Comparison of ENCODE assay signal across 1 cellular context in genomic region chr3:4225005-4225471, GRCh38.
TF ChIP-seq lines count a peak whose summit lies in the region.

No MANE protein-coding gene starts in this region.

TF ChIP-seq in K562, 482 proteins besides CTCF, POLR2A, EP300 and RAD21 (continued from another document and continues in another):
- no peak for TF ChIP-seq ZHX1 (conservative IDR thresholded peaks at IDR 0.05; ENCODE audit: low read length)
- 0 out of 2 replicates have a peak, but pooled peaks have one; percentile 52 for TF ChIP-seq BACH1 (tag; IDR thresholded peaks at IDR 0.05)
- TF ChIP-seq ZNF134 (CRISPR knock-in tag; conservative IDR thresholded peaks at IDR 0.05): no peak
- peak; percentile 11; the same call in 1 of the 2 replicates for TF ChIP-seq VEZF1 (CRISPR knock-in tag; IDR thresholded peaks at IDR 0.05)
- TF ChIP-seq ZNF707 (CRISPR knock-in tag; conservative IDR thresholded peaks at IDR 0.05): no peak
- no peak for TF ChIP-seq LCOR (CRISPR knock-in tag; IDR thresholded peaks at IDR 0.05)
- peak; percentile 96 for TF ChIP-seq CTBP1 (IDR thresholded peaks at IDR 0.05; ENCODE audit: borderline replicate concordance)
- TF ChIP-seq SNRNP70 (optimal IDR thresholded peaks at IDR 0.05; ENCODE audit: low read depth, low read length): no peak
- TF ChIP-seq PBX2 (CRISPR knock-in tag; IDR thresholded peaks at IDR 0.05; ENCODE audit: low read depth): no peak
- TF ChIP-seq PBX2 (tag; conservative IDR thresholded peaks at IDR 0.05; ENCODE audit: low read depth): peak; percentile 74
- TF ChIP-seq KDM5B (IDR thresholded peaks at IDR 0.05; ENCODE audit: insufficient replicate concordance, low read depth, low read length): no peak
- no peak for TF ChIP-seq KAT2B (IDR thresholded peaks at IDR 0.05; ENCODE audit: low read depth, low read length)
- peak; percentile 97 for TF ChIP-seq CBFA2T3 (IDR thresholded peaks at IDR 0.05)
- no peak for TF ChIP-seq ARID2 (IDR thresholded peaks at IDR 0.05)
- no peak for TF ChIP-seq ELF4 (CRISPR knock-in tag; IDR thresholded peaks at IDR 0.05)
- TF ChIP-seq PYGO2 (tag; IDR thresholded peaks at IDR 0.05): no peak
- TF ChIP-seq DACH1 (IDR thresholded peaks at IDR 0.05; ENCODE audit: partially characterized antibody): no peak
- no peak for TF ChIP-seq ZBTB1 (CRISPR knock-in tag; IDR thresholded peaks at IDR 0.05; ENCODE audit: borderline replicate concordance, low read depth)
- no peak for TF ChIP-seq ETS2 (tag; IDR thresholded peaks at IDR 0.05; ENCODE audit: borderline replicate concordance, poor library complexity, severe bottlenecking)
- peak; percentile 37; the same call in 1 of the 2 replicates for TF ChIP-seq MAFK (IDR thresholded peaks at IDR 0.05; ENCODE audit: low read length)
- peak in 1 of 2 experiments; percentile 55; a peak in 1 of 4 replicates for TF ChIP-seq ARNT (IDR thresholded peaks at IDR 0.05)
- peak; percentile 95 for TF ChIP-seq MTA2 (IDR thresholded peaks at IDR 0.05; ENCODE audit: low read depth)
- TF ChIP-seq SREBF1 (IDR thresholded peaks at IDR 0.05; ENCODE audit: borderline replicate concordance, low read depth, low read length): no peak
- no peak for TF ChIP-seq OTX1 (CRISPR knock-in tag; IDR thresholded peaks at IDR 0.05)
- TF ChIP-seq HDAC3 (IDR thresholded peaks at IDR 0.05; ENCODE audit: borderline replicate concordance, partially characterized antibody): peak; percentile 65
- TF ChIP-seq CREM (IDR thresholded peaks at IDR 0.05; ENCODE audit: low read depth): peak; percentile 37; the same call in 1 of the 2 replicates
- TF ChIP-seq SRF (CRISPR knock-in tag; IDR thresholded peaks at IDR 0.05): no peak; a peak in 1 of 4 replicates
- no peak for TF ChIP-seq ZNF398 (CRISPR knock-in tag; IDR thresholded peaks at IDR 0.05)
- TF ChIP-seq, protein P1, sequence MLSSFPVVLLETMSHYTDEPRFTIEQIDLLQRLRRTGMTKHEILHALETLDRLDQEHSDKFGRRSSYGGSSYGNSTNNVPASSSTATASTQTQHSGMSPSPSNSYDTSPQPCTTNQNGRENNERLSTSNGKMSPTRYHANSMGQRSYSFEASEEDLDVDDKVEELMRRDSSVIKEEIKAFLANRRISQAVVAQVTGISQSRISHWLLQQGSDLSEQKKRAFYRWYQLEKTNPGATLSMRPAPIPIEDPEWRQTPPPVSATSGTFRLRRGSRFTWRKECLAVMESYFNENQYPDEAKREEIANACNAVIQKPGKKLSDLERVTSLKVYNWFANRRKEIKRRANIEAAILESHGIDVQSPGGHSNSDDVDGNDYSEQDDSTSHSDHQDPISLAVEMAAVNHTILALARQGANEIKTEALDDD (IDR thresholded peaks at IDR 0.05): peak; percentile 84
- TF ChIP-seq ATF7 (IDR thresholded peaks at IDR 0.05): peak; percentile 32; the same call in 1 of the 2 replicates
- TF ChIP-seq RCOR1 (IDR thresholded peaks at IDR 0.05; ENCODE audit: borderline replicate concordance in 1 of 2, low read depth in 2 of 2, low read length in 2 of 2): peak in 1 of 2 experiments; percentile 94; a peak in 3 of 4 replicates
- TF ChIP-seq POLR2H (tag; IDR thresholded peaks at IDR 0.05; ENCODE audit: low read depth): no peak
- peak; percentile 48 for TF ChIP-seq CXXC5 (CRISPR knock-in tag; IDR thresholded peaks at IDR 0.05)
- TF ChIP-seq ZFP36 (IDR thresholded peaks at IDR 0.05; ENCODE audit: low read depth, low read length, partially characterized antibody): peak; percentile 55
- peak; percentile 63; the same call in 1 of the 2 replicates for TF ChIP-seq CREB1 (IDR thresholded peaks at IDR 0.05)
- no peak for TF ChIP-seq CREB1 (CRISPR knock-in tag; IDR thresholded peaks at IDR 0.05)
- TF ChIP-seq KDM4B (IDR thresholded peaks at IDR 0.05; ENCODE audit: borderline replicate concordance in 2 of 2, low read depth in 1 of 2): no peak
- peak; percentile 80 for TF ChIP-seq ZNF644 (tag; IDR thresholded peaks at IDR 0.05; ENCODE audit: low read depth)
- TF ChIP-seq RREB1 (CRISPR knock-in tag; IDR thresholded peaks at IDR 0.05): no peak; the same call in 1 of the 2 replicates
- TF ChIP-seq EGR1 (conservative IDR thresholded peaks at IDR 0.05): peak; percentile 67
- TF ChIP-seq NKRF (IDR thresholded peaks at IDR 0.05; ENCODE audit: borderline replicate concordance): no peak
- TF ChIP-seq ZFP30 (CRISPR knock-in tag; IDR thresholded peaks at IDR 0.05; ENCODE audit: borderline replicate concordance): no peak
- peak; percentile 98 for TF ChIP-seq SMARCA4 (IDR thresholded peaks at IDR 0.05)
- peak; percentile 81 for TF ChIP-seq MEIS2 (IDR thresholded peaks at IDR 0.05; ENCODE audit: partially characterized antibody)
- TF ChIP-seq, protein P2, sequence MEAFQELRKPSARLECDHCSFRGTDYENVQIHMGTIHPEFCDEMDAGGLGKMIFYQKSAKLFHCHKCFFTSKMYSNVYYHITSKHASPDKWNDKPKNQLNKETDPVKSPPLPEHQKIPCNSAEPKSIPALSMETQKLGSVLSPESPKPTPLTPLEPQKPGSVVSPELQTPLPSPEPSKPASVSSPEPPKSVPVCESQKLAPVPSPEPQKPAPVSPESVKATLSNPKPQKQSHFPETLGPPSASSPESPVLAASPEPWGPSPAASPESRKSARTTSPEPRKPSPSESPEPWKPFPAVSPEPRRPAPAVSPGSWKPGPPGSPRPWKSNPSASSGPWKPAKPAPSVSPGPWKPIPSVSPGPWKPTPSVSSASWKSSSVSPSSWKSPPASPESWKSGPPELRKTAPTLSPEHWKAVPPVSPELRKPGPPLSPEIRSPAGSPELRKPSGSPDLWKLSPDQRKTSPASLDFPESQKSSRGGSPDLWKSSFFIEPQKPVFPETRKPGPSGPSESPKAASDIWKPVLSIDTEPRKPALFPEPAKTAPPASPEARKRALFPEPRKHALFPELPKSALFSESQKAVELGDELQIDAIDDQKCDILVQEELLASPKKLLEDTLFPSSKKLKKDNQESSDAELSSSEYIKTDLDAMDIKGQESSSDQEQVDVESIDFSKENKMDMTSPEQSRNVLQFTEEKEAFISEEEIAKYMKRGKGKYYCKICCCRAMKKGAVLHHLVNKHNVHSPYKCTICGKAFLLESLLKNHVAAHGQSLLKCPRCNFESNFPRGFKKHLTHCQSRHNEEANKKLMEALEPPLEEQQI (IDR thresholded peaks at IDR 0.05): peak; percentile 58; the same call in 1 of the 2 replicates
